ENCODE assay signal across 8 cellular contexts in the genomic region with DNA sequence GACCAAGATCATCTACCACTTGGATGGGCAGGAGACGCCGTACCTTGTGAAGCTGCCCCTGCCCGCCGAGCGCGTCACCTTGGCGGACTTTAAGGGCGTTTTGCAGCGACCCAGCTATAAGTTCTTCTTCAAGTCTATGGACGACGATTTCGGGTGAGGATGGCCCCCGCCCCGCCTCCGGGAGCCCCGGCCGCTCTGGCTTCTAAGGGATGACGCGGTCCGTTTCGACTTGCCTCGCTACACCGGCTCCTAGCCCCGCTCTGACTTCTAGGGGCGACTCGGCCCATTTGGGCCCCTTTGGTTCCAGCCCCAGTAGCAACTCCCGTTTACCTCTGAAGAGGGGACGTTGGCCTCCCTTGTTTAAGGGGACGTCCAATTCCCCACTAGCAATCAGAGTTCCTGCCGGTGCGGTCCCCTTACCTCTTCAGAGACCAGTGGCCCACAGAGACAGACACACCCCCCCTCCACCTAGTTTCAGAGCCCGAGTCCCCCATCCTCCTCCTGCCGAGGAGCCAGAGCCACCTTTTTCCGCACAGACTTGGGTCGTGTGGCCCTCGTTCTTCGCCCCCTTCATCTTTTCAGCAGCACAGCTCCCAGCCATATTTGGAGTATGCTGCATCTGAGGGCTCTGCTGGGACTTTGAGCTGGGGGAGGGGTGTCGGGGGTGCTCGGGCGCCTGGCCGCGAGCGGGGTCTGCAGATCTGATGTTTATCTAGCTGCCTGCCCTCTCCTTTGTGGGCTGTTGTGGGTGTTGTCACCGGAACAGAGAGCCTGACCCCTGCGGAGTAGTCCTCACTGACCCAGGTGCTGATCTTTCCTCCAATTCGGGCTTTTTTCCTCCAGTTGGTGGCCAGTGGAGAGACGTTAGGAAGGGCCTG. TPM values are rescaled to one million over a fixed set of nuclear protein-coding genes. Genes with fewer than 3 reads are reported as not detected.
DNase-seq lines count a peak whose midpoint lies in the region; ATAC-seq and TF ChIP-seq lines count a peak whose summit lies in the region.

No MANE protein-coding gene starts in this region.

- TF ChIP-seq RAD21 in IMR-90 (IDR thresholded peaks at IDR 0.05; ENCODE audit: low read length), result no peak

- dilution Hi-C loops in IMR-90 (cut with HindIII; ENCODE audit: low sequenced_read_pairs, unreplicated experiment), result no loop called here

- peak overlapping the region; percentile 92 for H3K18ac ChIP-seq in IMR-90 (ENCODE audit: low read depth, low read length)
- peak overlapping the region; percentile 92 to 99 for H3K18ac ChIP-seq in mesenchymal stem cell (ENCODE audit: low read depth in 1 of 2, low read length in 2 of 2)

- peak overlapping the region; percentile 90 for H3K27ac Mint-ChIP-seq in Calu3 (ENCODE audit: unreplicated experiment)
- peak overlapping the region; percentile 95 to 96 for H3K27ac Mint-ChIP-seq in stimulated activated naive CD8-positive, alpha-beta T cell treated with anti-CD3 and anti-CD28 coated beads, Interleukin-15, amount 100 ng/mL, for 72 hours

- H3K4me1 ChIP-seq in IMR-90 (ENCODE audit: control insufficient read depth, insufficient read depth, low read length) (peaks cover 14% of the 10 kb centered on the region), ectodermal cell (ENCODE audit: control insufficient read depth, insufficient read depth, low read length) (peaks cover 20% of the 10 kb centered on the region), mesenchymal stem cell (ENCODE audit: control insufficient read depth, insufficient read depth, low read depth, low read length) (peaks cover 16% of the 10 kb centered on the region)

- peaks cover 13% of the 10 kb centered on the region; the same call in 1 of the 2 replicates for H3K9me1 ChIP-seq in IMR-90 (ENCODE audit: insufficient read depth, low read length)

- peak overlapping the region; percentile 96 for H3K27ac ChIP-seq in IMR-90 (ENCODE audit: insufficient read depth, low read length)
- peak overlapping the region; percentile 78 for H3K27ac ChIP-seq in ectodermal cell (ENCODE audit: insufficient read depth, low read depth, low read length, poor library complexity, severe bottlenecking)
- peak overlapping the region; percentile 76 for H3K27ac ChIP-seq in mesenchymal stem cell (ENCODE audit: low read length, poor library complexity, severe bottlenecking)

- H3K4me3 Mint-ChIP-seq in Calu3 (ENCODE audit: low read depth, unreplicated experiment), result peak overlapping the region; percentile 99
- H3K4me3 Mint-ChIP-seq in stimulated activated naive CD8-positive, alpha-beta T cell treated with anti-CD3 and anti-CD28 coated beads, Interleukin-15, amount 100 ng/mL, for 72 hours, result peak overlapping the region; percentile 90 to 99

- in situ Hi-C loops in IMR-90 (cut with MboI; ENCODE audit: low sequenced_read_pairs), result no loop called here

- peak overlapping the region; percentile 96 for H2AFZ ChIP-seq in IMR-90 (replicated peaks; ENCODE audit: low read length, poor library complexity)
- no peak overlapping the region for H2AFZ ChIP-seq in mesenchymal stem cell (ENCODE audit: low read depth, low read length)

- H3K9me3 ChIP-seq in IMR-90 (ENCODE audit: control insufficient read depth, insufficient read depth, low read length), result no peaks in the 10 kb centered on the region
- no peaks in the 10 kb centered on the region for H3K9me3 ChIP-seq in ectodermal cell (ENCODE audit: control insufficient read depth, low read length)
- no peaks in the 10 kb centered on the region for H3K9me3 ChIP-seq in mesenchymal stem cell (ENCODE audit: control insufficient read depth, low read length)

- H3K4me3 ChIP-seq in IMR-90 (ENCODE audit: insufficient read depth, low read depth, low read length) (peak overlapping the region; percentile 99), ectodermal cell (ENCODE audit: insufficient read depth, low read depth, low read length) (peak overlapping the region; percentile 89), mesenchymal stem cell (ENCODE audit: insufficient read depth in 1 of 2, low read depth in 1 of 2, low read length in 2 of 2) (peak overlapping the region; percentile 83 to 88)

- H2BK20ac ChIP-seq in IMR-90 (ENCODE audit: low read depth, low read length), result no peak overlapping the region

- peak overlapping the region; percentile 84 for H4K5ac ChIP-seq in IMR-90 (ENCODE audit: low read depth, low read length)

- H3K9me3 Mint-ChIP-seq in Calu3 (ENCODE audit: low read depth, unreplicated experiment), result no peaks in the 10 kb centered on the region
- H3K9me3 Mint-ChIP-seq in stimulated activated naive CD8-positive, alpha-beta T cell treated with anti-CD3 and anti-CD28 coated beads, Interleukin-15, amount 100 ng/mL, for 72 hours, result no peaks in the 10 kb centered on the region

- H3K27me3 ChIP-seq in IMR-90 (ENCODE audit: control insufficient read depth, insufficient read depth, low read length) (no peaks in the 10 kb centered on the region), ectodermal cell (ENCODE audit: control insufficient read depth, insufficient read depth, low read length, poor library complexity, severe bottlenecking) (no peaks in the 10 kb centered on the region), mesenchymal stem cell (ENCODE audit: control insufficient read depth in 1 of 2, insufficient read depth in 1 of 2, low read length in 2 of 2) (no peaks in the 10 kb centered on the region)

- peaks cover 35% of the 10 kb centered on the region for H3K36me3 Mint-ChIP-seq in Calu3 (ENCODE audit: insufficient read depth, unreplicated experiment)

- H3K79me1 ChIP-seq in IMR-90 (ENCODE audit: low read depth in 1 of 2, low read length in 2 of 2), result peaks cover 9 to 56% of the 10 kb centered on the region in 2 experiments; a peak in 3 of 4 replicates
- H3K79me1 ChIP-seq in mesenchymal stem cell (replicated peaks; ENCODE audit: low read length, poor library complexity, severe bottlenecking), result peaks cover 3% of the 10 kb centered on the region

- DNase-seq in Calu3 (peak; percentile 49), IMR-90 (peak; percentile 16), mesenchymal stem cell (peak; percentile 60), T1000 (lab: John Stamatoyannopoulos, UW) (no peak)
- peak; percentile 39 to 42 for DNase-seq in activated CD4-positive, alpha-beta T cell treated with anti-CD3 and anti-CD28 coated beads for 4 hours
- DNase-seq in stimulated activated naive CD8-positive, alpha-beta T cell treated with anti-CD3 and anti-CD28 coated beads, Interleukin-15, amount 100 ng/mL, for 72 hours, result peak; percentile 54 to 55

- H2BK12ac ChIP-seq in mesenchymal stem cell (ENCODE audit: low read length in 2 of 2), result peak overlapping the region in 1 of 2 experiments; percentile 71

- H2AK9ac ChIP-seq in IMR-90 (replicated peaks; ENCODE audit: low read depth, low read length, poor library complexity), result peak overlapping the region; percentile 97

- POLR2A ChIA-PET in IMR-90 (lab: Charles Lee; ENCODE audit: unreplicated experiment), result no interaction called here

- H3K23ac ChIP-seq in IMR-90 (ENCODE audit: low read depth, low read length) (peak overlapping the region; percentile 97), mesenchymal stem cell (ENCODE audit: low read length in 2 of 2) (peak overlapping the region; percentile 90 to 99)

- 6% methylated on average over 9 of the region's 47 CpGs; no CpG with 5 or more reads in 1 of the 2 experiments for WGBS in IMR-90 (ENCODE audit: extremely low coverage in 2 of 2, insufficient read length in 1 of 2), 2 experiments
- WGBS in ectodermal cell, 2 experiments, result 0% methylated on average over 47 of the region's 47 CpGs
- WGBS in mesenchymal stem cell, result under 1% methylated on average over 42 of the region's 47 CpGs

- H4K20me1 ChIP-seq in IMR-90 (ENCODE audit: insufficient read depth, low read length), result peaks cover 47% of the 10 kb centered on the region

- H3K4me2 ChIP-seq in IMR-90 (ENCODE audit: low read depth, low read length), result peak overlapping the region; percentile 80
- H3K4me2 ChIP-seq in mesenchymal stem cell (ENCODE audit: low read length, poor library complexity, severe bottlenecking), result peak overlapping the region; percentile 89

- H3K9ac ChIP-seq in IMR-90 (ENCODE audit: low read depth, low read length), result peak overlapping the region; percentile 98
- peak overlapping the region; percentile 97 for H3K9ac ChIP-seq in mesenchymal stem cell (ENCODE audit: low read length)

- TF ChIP-seq CTCF in Calu3 (IDR thresholded peaks at IDR 0.05; ENCODE audit: unreplicated experiment), result no peak
- TF ChIP-seq CTCF in IMR-90 (conservative IDR thresholded peaks at IDR 0.05; ENCODE audit: low read depth, low read length), result no peak

- H3K36me3 ChIP-seq in IMR-90 (ENCODE audit: control insufficient read depth, insufficient read depth, low read length) (peaks cover 4% of the 10 kb centered on the region; the same call in 1 of the 2 replicates), ectodermal cell (ENCODE audit: control insufficient read depth, insufficient read depth, low read length) (no peaks in the 10 kb centered on the region), mesenchymal stem cell (ENCODE audit: control insufficient read depth in 1 of 2, insufficient read depth in 2 of 2, low read depth in 1 of 2, low read length in 2 of 2) (peaks cover 0 to 5% of the 10 kb centered on the region in 2 experiments)

- no peak for TF ChIP-seq POLR2A in IMR-90 (IDR thresholded peaks at IDR 0.05; ENCODE audit: low read depth, low read length)

- H2BK120ac ChIP-seq in IMR-90 (ENCODE audit: low read depth, low read length), result peak overlapping the region; percentile 71
- peak overlapping the region; percentile 71 for H2BK120ac ChIP-seq in mesenchymal stem cell (ENCODE audit: low read depth, low read length)

- H2BK5ac ChIP-seq in IMR-90 (ENCODE audit: low read depth, low read length, poor library complexity, severe bottlenecking) (peak overlapping the region; percentile 91), mesenchymal stem cell (ENCODE audit: low read depth, low read length, poor library complexity, severe bottlenecking) (peak overlapping the region; percentile 81)

- H3K14ac ChIP-seq in IMR-90 (replicated peaks; ENCODE audit: low read depth, low read length) (peak overlapping the region; percentile 97), mesenchymal stem cell (ENCODE audit: low read length in 2 of 2) (peak overlapping the region; percentile 62 to 94)

- H4K91ac ChIP-seq in IMR-90 (ENCODE audit: insufficient read depth, low read depth, low read length), result peak overlapping the region; percentile 87
- H4K91ac ChIP-seq in mesenchymal stem cell (ENCODE audit: low read length), result peak overlapping the region; percentile 96

- intact Hi-C loops in Calu3 (cut with micrococcal nuclease; ENCODE audit: unreplicated experiment), result no loop called here
- intact Hi-C loops in IMR-90 (cut with micrococcal nuclease), result loop anchor here (1.0 kb wide), 1 partner anchor 20 kb away; no protein-coding TSS in a partner anchor

- H4K8ac ChIP-seq in IMR-90 (ENCODE audit: low read depth in 2 of 2, low read length in 2 of 2) (peak overlapping the region; percentile 90 to 93), mesenchymal stem cell (ENCODE audit: low read length) (peak overlapping the region; percentile 91)

- H3K4me1 Mint-ChIP-seq in Calu3 (ENCODE audit: low read depth, unreplicated experiment), result peaks cover 28% of the 10 kb centered on the region
- H3K4me1 Mint-ChIP-seq in stimulated activated naive CD8-positive, alpha-beta T cell treated with anti-CD3 and anti-CD28 coated beads, Interleukin-15, amount 100 ng/mL, for 72 hours, result peaks cover 30% of the 10 kb centered on the region

- peak; percentile 34 for ATAC-seq in GM21390 (IDR thresholded peaks at IDR 0.05; ENCODE audit: unreplicated experiment)
- peak; percentile 15 for ATAC-seq in IMR-90 (ENCODE audit: low read depth)
- ATAC-seq in stimulated activated naive CD8-positive, alpha-beta T cell treated with anti-CD3 and anti-CD28 coated beads, Interleukin-15, amount 100 ng/mL, for 72 hours, result peak; percentile 71

- peak overlapping the region; percentile 88 for H3K4ac ChIP-seq in IMR-90 (ENCODE audit: low read depth, low read length)
- H3K4ac ChIP-seq in mesenchymal stem cell (ENCODE audit: low read depth in 1 of 2, low read length in 2 of 2), result peak overlapping the region; percentile 95 to 99

- peak overlapping the region; percentile 89 for H3K56ac ChIP-seq in IMR-90 (ENCODE audit: extremely low read depth, insufficient read depth, low read length)

- no peaks in the 10 kb centered on the region for H3K27me3 Mint-ChIP-seq in Calu3 (ENCODE audit: unreplicated experiment)
- H3K27me3 Mint-ChIP-seq in stimulated activated naive CD8-positive, alpha-beta T cell treated with anti-CD3 and anti-CD28 coated beads, Interleukin-15, amount 100 ng/mL, for 72 hours, result no peaks in the 10 kb centered on the region

- BruUV-seq in Calu3 (replicated peaks; lab: Mats Ljungman, UMichigan) (no TSS peak), IMR-90 (replicated peaks; lab: Mats Ljungman, UMichigan) (no TSS peak)

- CTCF ChIA-PET in Calu3 (lab: Charles Lee), result interaction anchor here (0.5 to 1.6 kb wide), 12 partner anchors 11 to 306 kb away, joined by 3 to 8 read pairs (median 4); a partner anchor contains a TSS
- CTCF ChIA-PET in IMR-90 (lab: Yijun Ruan, JAX), result no interaction called here

- H2BK15ac ChIP-seq in IMR-90 (ENCODE audit: low read depth, low read length), result 0 out of 3 replicates have a peak overlapping the region, but pooled peaks have one; percentile 20
- H2BK15ac ChIP-seq in mesenchymal stem cell (ENCODE audit: low read depth, poor library complexity, severe bottlenecking), result peak overlapping the region; percentile 100

- peak overlapping the region; percentile 97 for H2AK5ac ChIP-seq in IMR-90 (ENCODE audit: low read depth, low read length)
- H2AK5ac ChIP-seq in mesenchymal stem cell (ENCODE audit: low read length, severe bottlenecking), result peak overlapping the region; percentile 41

RNA-seq across cellular contexts. Expression of a gene that starts 0.7 kb away (rescaled TPM):
- total RNA-seq in Calu3 (2022) (105 and 106 TPM in 2 replicates), IMR-90 (2012; rRNA removed) (23.3 and 24.2 TPM in 2 replicates)
- 40.4 and 41.2 TPM in 2 replicates for polyA plus RNA-seq in IMR-90 (2012; rRNA removed)
- 20.9 and 33.6 TPM in 2 replicates for polyA plus RNA-seq in IMR-90 (2012; cell fraction: cytosol; rRNA removed)
- polyA plus RNA-seq in IMR-90 (2012; cell fraction: nucleus; rRNA removed; ENCODE audit: low replicate concordance), result 168 and 247 TPM in 2 replicates
- polyA plus RNA-seq in ectodermal cell (2013, experiment 1 of 4), result 62.2 TPM
- polyA plus RNA-seq in ectodermal cell (2013, experiment 2 of 4), result 65.2 TPM
- 52.0 TPM for polyA plus RNA-seq in ectodermal cell (2013, experiment 3 of 4)
- 56.7 TPM for polyA plus RNA-seq in ectodermal cell (2013, experiment 4 of 4)
- polyA plus RNA-seq in mesenchymal stem cell (2013, experiment 1 of 2), result 67.6 TPM
- 65.3 TPM for polyA plus RNA-seq in mesenchymal stem cell (2013, experiment 2 of 2)

RNA-seq across cellular contexts. Expression of a gene that starts 18.8 kb away (rescaled TPM):
- total RNA-seq in Calu3 (2022), result 394 and 401 TPM in 2 replicates
- 855 and 876 TPM in 2 replicates for total RNA-seq in IMR-90 (2012; rRNA removed)
- polyA plus RNA-seq in IMR-90 (2012; rRNA removed), result 1,065 and 1,068 TPM in 2 replicates
- polyA plus RNA-seq in IMR-90 (2012; cell fraction: cytosol; rRNA removed), result 678 and 934 TPM in 2 replicates
- polyA plus RNA-seq in IMR-90 (2012; cell fraction: nucleus; rRNA removed; ENCODE audit: low replicate concordance), result 745 and 883 TPM in 2 replicates
- polyA plus RNA-seq in ectodermal cell (2013, experiment 1 of 4), result 556 TPM
- 518 TPM for polyA plus RNA-seq in ectodermal cell (2013, experiment 2 of 4)
- polyA plus RNA-seq in ectodermal cell (2013, experiment 3 of 4), result 427 TPM
- polyA plus RNA-seq in ectodermal cell (2013, experiment 4 of 4), result 459 TPM
- polyA plus RNA-seq in mesenchymal stem cell (2013, experiment 1 of 2), result 465 TPM
- polyA plus RNA-seq in mesenchymal stem cell (2013, experiment 2 of 2), result 472 TPM

RNA-seq across cellular contexts. Expression of a gene that starts 20.7 kb away (rescaled TPM):
- total RNA-seq in Calu3 (2022) (79.6 and 87.9 TPM in 2 replicates), IMR-90 (2012; rRNA removed) (32.5 and 37.6 TPM in 2 replicates)
- 29.5 and 31.7 TPM in 2 replicates for polyA plus RNA-seq in IMR-90 (2012; rRNA removed)
- polyA plus RNA-seq in IMR-90 (2012; cell fraction: cytosol; rRNA removed), result 15.9 and 20.4 TPM in 2 replicates
- 70.7 and 100 TPM in 2 replicates for polyA plus RNA-seq in IMR-90 (2012; cell fraction: nucleus; rRNA removed; ENCODE audit: low replicate concordance)
- polyA plus RNA-seq in ectodermal cell (2013, experiment 1 of 4), result 44.3 TPM
- polyA plus RNA-seq in ectodermal cell (2013, experiment 2 of 4), result 42.1 TPM
- polyA plus RNA-seq in ectodermal cell (2013, experiment 3 of 4), result 31.9 TPM
- 37.9 TPM for polyA plus RNA-seq in ectodermal cell (2013, experiment 4 of 4)
- polyA plus RNA-seq in mesenchymal stem cell (2013, experiment 1 of 2), result 22.7 TPM
- 22.7 TPM for polyA plus RNA-seq in mesenchymal stem cell (2013, experiment 2 of 2)

RNA-seq across cellular contexts. Expression of a gene that starts 30.1 kb away (rescaled TPM):
- total RNA-seq in Calu3 (2022), result 114 and 116 TPM in 2 replicates
- total RNA-seq in IMR-90 (2012; rRNA removed), result 35.0 and 36.9 TPM in 2 replicates
- polyA plus RNA-seq in IMR-90 (2012; rRNA removed), result 58.3 and 59.2 TPM in 2 replicates
- 37.0 and 55.1 TPM in 2 replicates for polyA plus RNA-seq in IMR-90 (2012; cell fraction: cytosol; rRNA removed)
- 175 and 264 TPM in 2 replicates for polyA plus RNA-seq in IMR-90 (2012; cell fraction: nucleus; rRNA removed; ENCODE audit: low replicate concordance)
- 42.0 TPM for polyA plus RNA-seq in ectodermal cell (2013, experiment 1 of 4)
- polyA plus RNA-seq in ectodermal cell (2013, experiment 2 of 4), result 49.4 TPM
- 32.4 TPM for polyA plus RNA-seq in ectodermal cell (2013, experiment 3 of 4)
- 34.7 TPM for polyA plus RNA-seq in ectodermal cell (2013, experiment 4 of 4)
- polyA plus RNA-seq in mesenchymal stem cell (2013, experiment 1 of 2), result 24.1 TPM
- polyA plus RNA-seq in mesenchymal stem cell (2013, experiment 2 of 2), result 23.9 TPM

RNA-seq across cellular contexts. Expression of a gene that starts 59.0 kb away (rescaled TPM):
- not detected in 2 replicates for total RNA-seq in Calu3 (2022)
- not detected in 2 replicates for total RNA-seq in IMR-90 (2012; rRNA removed)
- polyA plus RNA-seq in IMR-90 (2012; rRNA removed), result not detected in 2 replicates
- not detected in 2 replicates for polyA plus RNA-seq in IMR-90 (2012; cell fraction: cytosol; rRNA removed)
- not detected in 2 replicates for polyA plus RNA-seq in IMR-90 (2012; cell fraction: nucleus; rRNA removed; ENCODE audit: low replicate concordance)
- not detected for polyA plus RNA-seq in ectodermal cell (2013, experiment 1 of 4)
- not detected for polyA plus RNA-seq in ectodermal cell (2013, experiment 2 of 4)
- polyA plus RNA-seq in ectodermal cell (2013, experiment 3 of 4), result not detected
- polyA plus RNA-seq in ectodermal cell (2013, experiment 4 of 4), result not detected
- not detected for polyA plus RNA-seq in mesenchymal stem cell (2013, experiment 1 of 2)
- not detected for polyA plus RNA-seq in mesenchymal stem cell (2013, experiment 2 of 2)

Comparison
In these comparisons a context has a peak if more than half of its experiments do, and no peak if none do; other contexts are left out.
1. ATAC-seq: peak in every context shown above with its lines; median percentile 71 in stimulated activated naive CD8-positive, alpha-beta T cell treated with anti-CD3 and anti-CD28 coated beads, Interleukin-15, amount 100 ng/mL, for 72 hours; 34 in GM21390; 15 in IMR-90.